Comparison of ENCODE assay signal across 29 cellular contexts in the genomic region with DNA sequence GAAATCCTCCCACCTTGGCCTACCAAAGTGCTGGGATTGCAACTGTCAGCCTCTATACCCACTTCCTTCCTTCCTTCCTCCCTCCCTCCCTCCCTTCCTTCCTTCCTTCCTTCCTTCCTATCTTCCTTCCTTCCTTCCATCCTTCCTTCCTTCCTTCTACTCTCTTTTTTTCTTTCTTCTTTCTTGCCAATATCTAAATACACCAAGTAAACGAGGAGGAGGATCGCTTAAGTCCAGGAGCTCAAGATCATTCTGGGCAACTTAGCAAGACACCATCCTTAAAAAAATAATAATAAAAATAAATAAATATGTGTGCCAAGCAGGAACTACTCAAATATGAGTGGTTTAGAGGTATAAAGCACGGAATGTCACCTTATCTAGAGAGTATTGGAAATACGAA.
"Had no signal": no experiment of that assay in that cellular context is flagged by ENCODE, and none has a peak within 500 bp of the region (broad histone marks: within the 10 kb centered on the region; RNA-seq: fewer than 3 reads in every experiment).

No MANE protein-coding gene starts in this region.

- H3K9me3 ChIP-seq: ovary, psoas muscle, right lobe of liver, sigmoid colon, suprapubic skin, testis, tibial artery, upper lobe of left lung, vagina had no signal

- H3K4me1 Mint-ChIP-seq: neural crest cell; stimulated activated naive CD8-positive, alpha-beta T cell treated with anti-CD3 and anti-CD28 coated beads, Interleukin-15, amount 100 ng/mL, for 72 hours had no signal

- H3K4me1 ChIP-seq: parathyroid adenoma, psoas muscle, right lobe of liver, suprapubic skin, vagina had no signal

- H3K9ac ChIP-seq: parathyroid adenoma had no signal

- DNase-seq: naive thymus-derived CD8-positive, alpha-beta T cell; nephron progenitor cell; occipital lobe; ovary; posterior cingulate gyrus; psoas muscle; right cardiac atrium; right lobe of liver; sigmoid colon; small intestine; stimulated activated CD4-positive, alpha-beta T cell treated with anti-CD3 and anti-CD28 coated beads, Interleukin-15, amount 100 ng/mL, for 24 hours; stimulated activated CD4-positive, alpha-beta T cell treated with anti-CD3 and anti-CD28 coated beads, Interleukin-2, amount 100 ng/mL, for 24 hours; stimulated activated CD4-positive, alpha-beta T cell treated with anti-CD3 and anti-CD28 coated beads, Interleukin-2, amount 100 ng/mL, for 48 hours; stimulated activated CD4-positive, alpha-beta T cell treated with anti-CD3 and anti-CD28 coated beads, Interleukin-4, amount 100 ng/mL, for 24 hours; stimulated activated naive CD4-positive, alpha-beta T cell; stimulated activated naive CD8-positive, alpha-beta T cell treated with anti-CD3 and anti-CD28 coated beads, Interleukin-15, amount 100 ng/mL, for 72 hours; stimulated activated naive CD8-positive, alpha-beta T cell treated with anti-CD3 and anti-CD28 coated beads, Interleukin-15, Interleukin-2, amounts not matched to agents 100 U/mL and 50 U/mL, for 24 hours; substantia nigra; testis; tibial artery; trophoblast cell; upper lobe of left lung had no signal

- H3K27me3 Mint-ChIP-seq: naive thymus-derived CD8-positive, alpha-beta T cell; natural killer cell treated with Interleukin-12 subunit alpha and Interleukin-12 subunit beta and Interleukin-15 and Interleukin-18, amount 100 ng/mL, for 72 hours; stimulated activated naive CD8-positive, alpha-beta T cell treated with anti-CD3 and anti-CD28 coated beads, Interleukin-15, amount 100 ng/mL, for 72 hours had no signal

- H3K27ac Mint-ChIP-seq: progenitor cell of endocrine pancreas; stimulated activated effector memory CD8-positive, alpha-beta T cell treated with anti-CD3 and anti-CD28 coated beads, Interleukin-12 subunit alpha, Interleukin-12 subunit beta, amount 100 ng/mL, for 72 hours had no signal

- H3K36me3 ChIP-seq: ovary, right lobe of liver, sigmoid colon, suprapubic skin, tibial artery, upper lobe of left lung, vagina had no signal

- H3K36me3 Mint-ChIP-seq: natural killer cell treated with Interleukin-12 subunit alpha and Interleukin-12 subunit beta and Interleukin-15 and Interleukin-18, amount 100 ng/mL, for 72 hours; stimulated activated effector memory CD8-positive, alpha-beta T cell treated with anti-CD3 and anti-CD28 coated beads, Interleukin-12 subunit alpha, Interleukin-12 subunit beta, amount 100 ng/mL, for 72 hours had no signal

- H3K4me3 ChIP-seq: ovary, psoas muscle, right lobe of liver, sigmoid colon, suprapubic skin, testis, tibial artery, upper lobe of left lung, vagina had no signal

- ATAC-seq: naive thymus-derived CD8-positive, alpha-beta T cell; natural killer cell treated with Interleukin-12 subunit alpha and Interleukin-12 subunit beta and Interleukin-15 and Interleukin-18, amount 100 ng/mL, for 72 hours; psoas muscle; right cardiac atrium; right lobe of liver; stimulated activated effector memory CD8-positive, alpha-beta T cell treated with anti-CD3 and anti-CD28 coated beads, Interleukin-12 subunit alpha, Interleukin-12 subunit beta, amount 100 ng/mL, for 72 hours; stimulated activated naive CD8-positive, alpha-beta T cell treated with anti-CD3 and anti-CD28 coated beads, Interleukin-15, amount 100 ng/mL, for 72 hours; stimulated activated naive CD8-positive, alpha-beta T cell treated with anti-CD3 and anti-CD28 coated beads, Interleukin-15, Interleukin-2, amounts not matched to agents 100 U/mL and 50 U/mL, for 24 hours had no signal

- H3K27me3 ChIP-seq: ovary, right lobe of liver, sigmoid colon, suprapubic skin, testis, tibial artery, upper lobe of left lung, vagina had no signal

- H3K27ac ChIP-seq: parathyroid adenoma, psoas muscle, right lobe of liver, suprapubic skin, testis, tibial artery, upper lobe of left lung, vagina had no signal

- H3K4me3 Mint-ChIP-seq: naive thymus-derived CD8-positive, alpha-beta T cell; natural killer cell treated with Interleukin-12 subunit alpha and Interleukin-12 subunit beta and Interleukin-15 and Interleukin-18, amount 100 ng/mL, for 72 hours; nephron progenitor cell; neural crest cell; stimulated activated effector memory CD8-positive, alpha-beta T cell treated with anti-CD3 and anti-CD28 coated beads, Interleukin-12 subunit alpha, Interleukin-12 subunit beta, amount 100 ng/mL, for 72 hours; stimulated activated naive CD8-positive, alpha-beta T cell treated with anti-CD3 and anti-CD28 coated beads, Interleukin-15, amount 100 ng/mL, for 72 hours had no signal

- H3K9me3 Mint-ChIP-seq: natural killer cell treated with Interleukin-12 subunit alpha and Interleukin-12 subunit beta and Interleukin-15 and Interleukin-18, amount 100 ng/mL, for 72 hours had no signal
